Comparison of ENCODE assay signal across 29 cellular contexts in genomic region chr5:2530609-2531008, GRCh38.
"Had no signal": no experiment of that assay in that cellular context is flagged by ENCODE, and none has a peak within 500 bp of the region (broad histone marks: within the 10 kb centered on the region; RNA-seq: fewer than 3 reads in every experiment).

No MANE protein-coding gene starts in this region.

- H3K36me3 Mint-ChIP-seq: mesothelial cell of epicardium; naive B cell; natural killer cell; stimulated activated naive B cell treated with anti-CD40 and anti-IgM and Interleukin-4, amounts not matched to agents 10 μg/mL and 1 μg/mL and 100 μg/mL, for 72 hours had no signal

- H3K4me1 Mint-ChIP-seq: mesothelial cell of epicardium; naive B cell; natural killer cell; nephron progenitor cell; stimulated activated naive B cell treated with anti-CD40 and anti-IgM and Interleukin-4, amounts not matched to agents 10 μg/mL and 1 μg/mL and 100 μg/mL, for 72 hours had no signal

- H3K27me3 ChIP-seq: neural progenitor cell, neutrophil, stomach, testis, thyroid gland, transverse colon, upper lobe of right lung had no signal

- H3K27me3 Mint-ChIP-seq: naive B cell; stimulated activated naive B cell treated with anti-CD40 and anti-IgM and Interleukin-4, amounts not matched to agents 10 μg/mL and 1 μg/mL and 100 μg/mL, for 72 hours had no signal

- H3K4me3 ChIP-seq: left lung, lung, neural progenitor cell, psoas muscle, skin epidermis, stomach, testis, thyroid gland, transverse colon, upper lobe of right lung had no signal

- H3K27ac Mint-ChIP-seq: mesothelial cell of epicardium; naive B cell; natural killer cell; nephron progenitor cell; neural progenitor cell; stimulated activated naive B cell treated with anti-CD40 and anti-IgM and Interleukin-4, amounts not matched to agents 10 μg/mL and 1 μg/mL and 100 μg/mL, for 72 hours had no signal

- H3K9me3 ChIP-seq: neutrophil, psoas muscle, testis, thyroid gland, transverse colon, upper lobe of right lung had no signal

- H3K4me1 ChIP-seq: left lung, neural progenitor cell, parathyroid adenoma, psoas muscle, stomach, testis, thyroid gland, transverse colon, upper lobe of right lung had no signal

- H3K4me3 Mint-ChIP-seq: mesothelial cell of epicardium; naive B cell; natural killer cell; nephron progenitor cell; neural progenitor cell; stimulated activated naive B cell treated with anti-CD40 and anti-IgM and Interleukin-4, amounts not matched to agents 10 μg/mL and 1 μg/mL and 100 μg/mL, for 72 hours had no signal

- H3K27ac ChIP-seq: left lung, neural progenitor cell, neutrophil, parathyroid adenoma, psoas muscle, skin epidermis, stomach, testis, thyroid gland, transverse colon, upper lobe of right lung had no signal

- H3K36me3 ChIP-seq: left lung, neural progenitor cell, neutrophil, stomach, thyroid gland, transverse colon, upper lobe of right lung had no signal

- ATAC-seq: left cardiac atrium; left lung; natural killer cell; psoas muscle; right cardiac atrium; sciatic nerve; stimulated activated naive B cell treated with anti-CD40 and anti-IgM and Interleukin-4, amounts not matched to agents 10 μg/mL and 1 μg/mL and 100 μg/mL, for 72 hours; stimulated activated naive CD8-positive, alpha-beta T cell treated with anti-CD3 and anti-CD28 coated beads, Interleukin-15, Interleukin-2, amounts not matched to agents 100 U/mL and 50 U/mL, for 24 hours; upper lobe of right lung had no signal

- DNase-seq: hypothalamus; kidney glomerular epithelial cell; left cardiac atrium; left lung; mesendoderm; naive B cell; natural killer cell; nephron progenitor cell; occipital lobe; psoas muscle; right cardiac atrium; stimulated activated CD4-positive, alpha-beta T cell treated with anti-CD3 and anti-CD28 coated beads, Interleukin-12 subunit alpha, Interleukin-12 subunit beta, amount 100 ng/mL, for 4 hours; stimulated activated CD4-positive, alpha-beta T cell treated with anti-CD3 and anti-CD28 coated beads, Interleukin-15, amount 100 ng/mL, for 24 hours; stimulated activated CD4-positive, alpha-beta T cell treated with anti-CD3 and anti-CD28 coated beads, Interleukin-2, amount 100 ng/mL, for 24 hours; stimulated activated CD4-positive, alpha-beta T cell treated with anti-CD3 and anti-CD28 coated beads, Interleukin-4, amount 100 ng/mL, for 1 hour; stimulated activated naive B cell treated with anti-CD40 and anti-IgM and Interleukin-4, amounts not matched to agents 10 μg/mL and 1 μg/mL and 100 μg/mL, for 72 hours; stimulated activated naive CD8-positive, alpha-beta T cell treated with anti-CD3 and anti-CD28 coated beads, Interleukin-15, Interleukin-2, amounts not matched to agents 100 U/mL and 50 U/mL, for 24 hours; stomach; testis; thyroid gland; transverse colon; upper lobe of right lung had no signal
